8 cellular contexts compared by ENCODE assay signal in genomic region chr18:57801379-57802165, GRCh38. TPM values are rescaled to one million over a fixed set of nuclear protein-coding genes. Genes with fewer than 3 reads are reported as not detected.
DNase-seq lines count a peak whose midpoint lies in the region; ATAC-seq, FAIRE-seq and TF ChIP-seq lines count a peak whose summit lies in the region.

No MANE protein-coding gene starts in this region.

- peaks cover 9 to 18% (median 16%) of the 10 kb centered on the region in 3 donors for H3K4me1 Mint-ChIP-seq in T-cell

- peak overlapping the region; percentile 28 to 68 (median 34) for H3K4me3 Mint-ChIP-seq in T-cell

- no peak for FAIRE-seq in RCC 7860 (lab: Jason Lieb, UNC)

- H3K27ac ChIP-seq in heart right ventricle (peak overlapping the region; percentile 18 to 97 (median 86)), gastrocnemius medialis (peak overlapping the region in 3 of 4 donors; percentile 66 to 85 (median 81))

- H3K36me3 ChIP-seq in H7 (replicated peaks; ENCODE audit: control insufficient read depth, insufficient read depth, low read length) (no peaks in the 10 kb centered on the region), heart right ventricle (no peaks in the 10 kb centered on the region), gastrocnemius medialis (no peaks in the 10 kb centered on the region)

- DNase-seq in H7 (peak; percentile 66), T-cell (no peak), heart right ventricle (peak in 1 of 2 donors; percentile 23), gastrocnemius medialis (no peak), RCC 7860 (ENCODE audit: low spot score) (no peak), LoVo (ENCODE audit: low spot score) (no peak)

- TF ChIP-seq CTCF in heart right ventricle (IDR thresholded peaks at IDR 0.05) (no peak), gastrocnemius medialis (IDR thresholded peaks at IDR 0.05 in 4 of 5, conservative IDR thresholded peaks at IDR 0.05 in 1 of 5) (no peak)

- in situ Hi-C loops in gastrocnemius medialis (cut with MboI; ENCODE audit: low sequenced_read_pairs in 4 of 4) = loop anchor here in 1 of 4 donors (25.0 kb wide), 1 partner anchor 164 kb away; no protein-coding TSS in a partner anchor

- intact Hi-C loops in heart right ventricle (cut with DNase I) (loop anchor here in 6 of 10 donors (5.0 to 10.0 kb wide), 6 partner anchors 87 to 179 kb away; partner anchors contain the start of gene NARS1 (in 1 of the 6)), gastrocnemius medialis (cut with DNase I; ENCODE audit: low total_unique reads) (loop anchor here (5.0 kb wide), 2 partner anchors 89 to 179 kb away; partner anchors contain the start of gene NARS1)

- ATAC-seq in T-cell (replicated peaks in 1 of 4) (no peak), heart right ventricle (peak in 4 of 8 donors; percentile 5 to 18 (median 10)), gastrocnemius medialis (no peak), GM21825 (IDR thresholded peaks at IDR 0.05; ENCODE audit: unreplicated experiment) (no peak), GM18517 (IDR thresholded peaks at IDR 0.05; ENCODE audit: unreplicated experiment) (no peak)

- H3K4me3 ChIP-seq in H7 (ENCODE audit: insufficient read depth, low read depth, low read length) (peak overlapping the region; percentile 58), heart right ventricle (peak overlapping the region; percentile 69 to 98 (median 90)), gastrocnemius medialis (peak overlapping the region; percentile 65 to 80 (median 72))

- POLR2A ChIA-PET in T-cell (lab: Charles Lee) = no interaction called here

- no peaks in the 10 kb centered on the region for H3K36me3 Mint-ChIP-seq in T-cell

- WGBS in heart right ventricle, 2 donors = 18 to 31% methylated on average over 39 of the region's 39 CpGs

- H3K27ac Mint-ChIP-seq in T-cell = no peak overlapping the region

- H3K4me1 ChIP-seq in heart right ventricle = peaks cover 0 to 63% (median 27%) of the 10 kb centered on the region in 9 donors
- peaks cover 0 to 32% of the 10 kb centered on the region in 2 donors for H3K4me1 ChIP-seq in gastrocnemius medialis

- no peak for TF ChIP-seq POLR2A in gastrocnemius medialis (IDR thresholded peaks at IDR 0.05)

- H3K27me3 ChIP-seq in H7 (ENCODE audit: control insufficient read depth, insufficient read depth, low read length) (peaks cover 53% of the 10 kb centered on the region), heart right ventricle (peaks cover 0 to 43% (median 0%) of the 10 kb centered on the region in 7 donors), gastrocnemius medialis (no peaks in the 10 kb centered on the region)

- peaks cover 52 to 60% of the 10 kb centered on the region in 2 donors for H3K27me3 Mint-ChIP-seq in T-cell

- H3K9me3 ChIP-seq in heart right ventricle (no peaks in the 10 kb centered on the region), gastrocnemius medialis (no peaks in the 10 kb centered on the region)

- H3K9me3 Mint-ChIP-seq in T-cell = no peaks in the 10 kb centered on the region

- CTCF ChIA-PET in T-cell (lab: Charles Lee) = no interaction called here

RNA-seq across cellular contexts. Expression of gene ATP8B1, which starts 1.5 kb away (rescaled TPM):
- 1.4 and 2.4 TPM in 2 replicates for total RNA-seq in H7 (2014; rRNA removed; shearing (Covaris generic))
- total RNA-seq in T-cell (under 1 TPM in 3 of 5 donors, not detected in 2; 0.35 to 0.46 (median 0.44) TPM), heart right ventricle (10 to 100 TPM in 4 of 10 donors, 1 to 10 TPM in 6; 4.1 to 16.5 (median 8.1) TPM), gastrocnemius medialis (1 to 10 TPM; 1.6 to 4.2 (median 2.6) TPM)
- polyA plus RNA-seq in heart right ventricle = 1 to 10 TPM; 2.7 to 3.7 TPM
